In genomic region chr2:134177351-134177931, GRCh38 we compare ENCODE assay signal across 10 cellular contexts.
A peak's percentile ranks its signal among the peaks of the same experiment; 100 is the strongest.
DNase-seq lines count a peak whose midpoint lies in the region; ATAC-seq and TF ChIP-seq lines count a peak whose summit lies in the region.
"Had no signal": no experiment of that assay in that cellular context is flagged by ENCODE, and none has a peak within 500 bp of the region (broad histone marks: within the 10 kb centered on the region; RNA-seq: fewer than 3 reads in every experiment).

No MANE protein-coding gene starts in this region.

- no peak overlapping the region for H3K27ac Mint-ChIP-seq in chondrocyte (ENCODE audit: unreplicated experiment)
- H3K27ac Mint-ChIP-seq: stimulated activated naive CD8-positive, alpha-beta T cell treated with anti-CD3 and anti-CD28 coated beads, Interleukin-15, Interleukin-2, amounts not matched to agents 100 ng/mL and 50 ng/mL, for 24 hours had no signal

- H3K9me3 ChIP-seq in prostate gland (no peaks in the 10 kb centered on the region), SJCRH30 (replicated peaks) (no peaks in the 10 kb centered on the region)

- TF ChIP-seq CTCF in RWPE1 (conservative IDR thresholded peaks at IDR 0.05; ENCODE audit: low read depth) (no peak), fibroblast of mammary gland (conservative IDR thresholded peaks at IDR 0.05; ENCODE audit: control insufficient read depth, insufficient read depth, low read depth, low read length) (no peak), prostate gland (IDR thresholded peaks at IDR 0.05) (no peak), chondrocyte (IDR thresholded peaks at IDR 0.05) (no peak)

- H3K4me3 Mint-ChIP-seq in chondrocyte (ENCODE audit: unreplicated experiment), result no peak overlapping the region
- H3K4me3 Mint-ChIP-seq: stimulated activated naive CD8-positive, alpha-beta T cell treated with anti-CD3 and anti-CD28 coated beads, Interleukin-15, Interleukin-2, amounts not matched to agents 100 ng/mL and 50 ng/mL, for 24 hours had no signal

- DNase-seq in ELR (ENCODE audit: low read depth) (peak; percentile 39), RWPE1 (ENCODE audit: low spot score) (peak; percentile 60), fibroblast of mammary gland (ENCODE audit: low read depth) (peak; percentile 53), prostate gland (ENCODE audit: low spot score) (peak; percentile 17), SJCRH30 (no peak), chondrocyte (ENCODE audit: low spot score) (no peak)
- DNase-seq: activated CD4-positive, alpha-beta T cell treated with anti-CD3 and anti-CD28 coated beads, Interleukin-2, amount 50 U/mL, for 48 hours; aorta had no signal

- CTCF ChIA-PET in RWPE1 (lab: Yijun Ruan, JAX), result interaction anchor here (0.7 kb wide), 1 partner anchor 67 kb away, joined by 3 read pairs; no protein-coding TSS in a partner anchor

- H3K4me1 Mint-ChIP-seq in chondrocyte (ENCODE audit: low read depth), result peaks cover 25% of the 10 kb centered on the region

- no peak for ATAC-seq in GM21786 (IDR thresholded peaks at IDR 0.05; ENCODE audit: unreplicated experiment)

- H3K9me3 Mint-ChIP-seq in chondrocyte (ENCODE audit: low read depth), result peaks cover 2% of the 10 kb centered on the region
- H3K9me3 Mint-ChIP-seq: stimulated activated naive CD8-positive, alpha-beta T cell treated with anti-CD3 and anti-CD28 coated beads, Interleukin-15, Interleukin-2, amounts not matched to agents 100 ng/mL and 50 ng/mL, for 24 hours had no signal

- intact Hi-C loops in prostate gland (cut with DNase I), result no loop called here

- H3K27me3 Mint-ChIP-seq in chondrocyte (ENCODE audit: low read depth), result no peaks in the 10 kb centered on the region
- H3K27me3 Mint-ChIP-seq: stimulated activated naive CD8-positive, alpha-beta T cell treated with anti-CD3 and anti-CD28 coated beads, Interleukin-15, Interleukin-2, amounts not matched to agents 100 ng/mL and 50 ng/mL, for 24 hours had no signal

- H3K36me3 ChIP-seq in prostate gland (no peaks in the 10 kb centered on the region), SJCRH30 (peaks cover 3% of the 10 kb centered on the region; the same call in 1 of the 2 replicates)

- no peaks in the 10 kb centered on the region for H3K4me1 ChIP-seq in prostate gland (replicated peaks)
- H3K4me1 ChIP-seq in SJCRH30, result peaks cover 29% of the 10 kb centered on the region

- no peak for TF ChIP-seq POLR2A in prostate gland (IDR thresholded peaks at IDR 0.05)

- no peaks in the 10 kb centered on the region for H3K36me3 Mint-ChIP-seq in chondrocyte (ENCODE audit: low read depth)

- WGBS in prostate gland, result 36% methylated on average over 13 of the region's 13 CpGs

- no peaks in the 10 kb centered on the region for H3K27me3 ChIP-seq in prostate gland (replicated peaks; ENCODE audit: insufficient read depth)
- no peaks in the 10 kb centered on the region for H3K27me3 ChIP-seq in SJCRH30

- no peak overlapping the region for H3K4me3 ChIP-seq in fibroblast of mammary gland (ENCODE audit: control insufficient read depth, low read depth, low read length)
- H3K4me3 ChIP-seq in prostate gland, result no peak overlapping the region
- H3K4me3 ChIP-seq in SJCRH30, result no peak overlapping the region

- H3K27ac ChIP-seq in RWPE1 (peak overlapping the region; percentile 69), prostate gland (no peak overlapping the region), SJCRH30 (no peak overlapping the region)

- POLR2A ChIA-PET in RWPE1 (lab: Yijun Ruan, JAX; ENCODE audit: low non-redundant PET), result no interaction called here

Comparison
In these comparisons a context has a peak if more than half of its experiments do, and no peak if none do; other contexts are left out.
1. DNase-seq: peak in ELR (single experiment), RWPE1 (single experiment), fibroblast of mammary gland (single experiment) and prostate gland (single experiment); none in SJCRH30 (0 of 2) and chondrocyte (single experiment).